In genomic region chr10:12501851-12502525, GRCh38 we compare ENCODE assay signal across 1 cellular context.
TF ChIP-seq lines count a peak whose summit lies in the region.

No MANE protein-coding gene starts in this region.

TF ChIP-seq in SK-N-SH treated with all-trans-retinoic acid at 6 μM for 48 hours, 23 proteins besides CTCF, POLR2A, EP300 and RAD21 (continued from another document):
- no peak for TF ChIP-seq POU6F1 (CRISPR knock-in tag; IDR thresholded peaks at IDR 0.05; ENCODE audit: borderline replicate concordance, low read depth)
- TF ChIP-seq PPARA (CRISPR knock-in tag; IDR thresholded peaks at IDR 0.05; ENCODE audit: borderline replicate concordance) = no peak
- TF ChIP-seq ZC3H10 (CRISPR knock-in tag; IDR thresholded peaks at IDR 0.05) = no peak
- no peak for TF ChIP-seq CSRNP3 (CRISPR knock-in tag; IDR thresholded peaks at IDR 0.05)
- TF ChIP-seq BACH2 (CRISPR knock-in tag; IDR thresholded peaks at IDR 0.05; ENCODE audit: borderline replicate concordance) = no peak
- no peak for TF ChIP-seq ZNF565 (CRISPR knock-in tag; conservative IDR thresholded peaks at IDR 0.05; ENCODE audit: low read depth)
